ENCODE assay signal across 9 cellular contexts in genomic region chr13:50129065-50129922, GRCh38.
DNase-seq lines count a peak whose midpoint lies in the region; ATAC-seq and TF ChIP-seq lines count a peak whose summit lies in the region.
"Had no signal": no experiment of that assay in that cellular context is flagged by ENCODE, and none has a peak within 500 bp of the region (broad histone marks: within the 10 kb centered on the region; RNA-seq: fewer than 3 reads in every experiment).

No MANE protein-coding gene starts in this region.

- peaks cover 65% of the 10 kb centered on the region for H3K27me3 ChIP-seq in mononuclear cell (ENCODE audit: insufficient read depth, low read length)

- DNase-seq in AG09309 (ENCODE audit: low read depth) (no peak), cardiac fibroblast (ENCODE audit: low read depth in 2 of 2) (peak in 1 of 2 donors; percentile 35), putamen (ENCODE audit: low spot score) (no peak), NCI-H345 (lab: John Stamatoyannopoulos, UW) (no peak), NCI-H2196 (lab: John Stamatoyannopoulos, UW; ENCODE audit: unreplicated experiment) (no peak)

- H3K9me3 ChIP-seq in mononuclear cell (ENCODE audit: low read depth, low read length) = no peaks in the 10 kb centered on the region

- H3K4me1 ChIP-seq in mononuclear cell (ENCODE audit: insufficient read depth, low read length) = peaks cover 72% of the 10 kb centered on the region

- no peak for TF ChIP-seq CTCF in AG09309 (IDR thresholded peaks at IDR 0.05; ENCODE audit: control insufficient read depth, insufficient read depth, low read depth, low read length, missing control alignments)
- no peak for TF ChIP-seq CTCF in cardiac fibroblast (IDR thresholded peaks at IDR 0.05; ENCODE audit: low read depth, low read length)

- ATAC-seq in HG03520 (IDR thresholded peaks at IDR 0.05; ENCODE audit: unreplicated experiment) (peak; percentile 29), HG03045 (IDR thresholded peaks at IDR 0.05; ENCODE audit: unreplicated experiment) (no peak)

- H3K4me3 ChIP-seq in AG09309 (ENCODE audit: control insufficient read depth, low read depth, low read length) (peak overlapping the region; percentile 54), cardiac fibroblast (replicated peaks in 1 of 2; ENCODE audit: low read depth in 2 of 2, low read length in 2 of 2) (peak overlapping the region; percentile 43 to 54), mononuclear cell (ENCODE audit: low read length) (peak overlapping the region; percentile 29)
- H3K4me3 ChIP-seq: SK-N-MC had no signal
